Comparison of ENCODE assay signal across 18 cellular contexts in genomic region chr3:54257114-54257513, GRCh38.
DNase-seq lines count a peak whose midpoint lies in the region; ATAC-seq and TF ChIP-seq lines count a peak whose summit lies in the region.
"Had no signal": no experiment of that assay in that cellular context is flagged by ENCODE, and none has a peak within 500 bp of the region (broad histone marks: within the 10 kb centered on the region; RNA-seq: fewer than 3 reads in every experiment).

No MANE protein-coding gene starts in this region.

- DNase-seq in DMS79 treated with DMSO at 0.1 percent for 48 hours (lab: John Stamatoyannopoulos, UW) (peak; percentile 45), DMS79 (lab: John Stamatoyannopoulos, UW) (no peak), NCI-H2227 (lab: John Stamatoyannopoulos, UW; ENCODE audit: unreplicated experiment) (peak; percentile 21), mesothelial cell of epicardium (ENCODE audit: low spot score in 2 of 2, unreplicated experiment in 2 of 2) (no peak), NK-92 (lab: John Stamatoyannopoulos, UW; ENCODE audit: unreplicated experiment) (no peak), COLO829 (ENCODE audit: low spot score) (no peak)
- DNase-seq: CD4-positive, alpha-beta memory T cell; Karpas-422; MV-4-11; NCI-H1105 treated with DMSO at 0.1 percent for 48 hours; NCI-H2029; NCI-H510A treated with DMSO at 0.1 percent for 48 hours; NCI-H774 had no signal

- H3K36me3 Mint-ChIP-seq in mesothelial cell of epicardium: no peaks in the 10 kb centered on the region
- H3K36me3 Mint-ChIP-seq: CD4-positive, alpha-beta memory T cell had no signal

- H3K9me3 Mint-ChIP-seq in mesothelial cell of epicardium: no peaks in the 10 kb centered on the region

- no peak overlapping the region for H3K4me3 Mint-ChIP-seq in mesothelial cell of epicardium
- H3K4me3 Mint-ChIP-seq: CD4-positive, alpha-beta memory T cell had no signal

- H3K4me1 Mint-ChIP-seq in mesothelial cell of epicardium: peaks cover 38% of the 10 kb centered on the region

- ATAC-seq in HG02885 (IDR thresholded peaks at IDR 0.05; ENCODE audit: poor library complexity, unreplicated experiment) (no peak), HG03432 (IDR thresholded peaks at IDR 0.05; ENCODE audit: unreplicated experiment) (no peak)
- ATAC-seq: HCT116, Panc1, SK-N-SH treated with all-trans-retinoic acid at 6 μM for 48 hours had no signal

- peaks cover 11% of the 10 kb centered on the region for H3K27me3 Mint-ChIP-seq in mesothelial cell of epicardium (ENCODE audit: low read depth)

- peak overlapping the region; percentile 32 for H3K27ac Mint-ChIP-seq in mesothelial cell of epicardium
- H3K27ac Mint-ChIP-seq: CD4-positive, alpha-beta memory T cell had no signal

- no peak for TF ChIP-seq CTCF in mesothelial cell of epicardium (IDR thresholded peaks at IDR 0.05; ENCODE audit: unreplicated experiment)

Comparison
In these comparisons a context has a peak if more than half of its experiments do, and no peak if none do; other contexts are left out.
1. DNase-seq: peak in DMS79 treated with DMSO at 0.1 percent for 48 hours (single experiment) and NCI-H2227 (single experiment); none in DMS79 (single experiment), mesothelial cell of epicardium (0 of 2), NK-92 (single experiment) and COLO829 (single experiment).